In the genomic region with DNA sequence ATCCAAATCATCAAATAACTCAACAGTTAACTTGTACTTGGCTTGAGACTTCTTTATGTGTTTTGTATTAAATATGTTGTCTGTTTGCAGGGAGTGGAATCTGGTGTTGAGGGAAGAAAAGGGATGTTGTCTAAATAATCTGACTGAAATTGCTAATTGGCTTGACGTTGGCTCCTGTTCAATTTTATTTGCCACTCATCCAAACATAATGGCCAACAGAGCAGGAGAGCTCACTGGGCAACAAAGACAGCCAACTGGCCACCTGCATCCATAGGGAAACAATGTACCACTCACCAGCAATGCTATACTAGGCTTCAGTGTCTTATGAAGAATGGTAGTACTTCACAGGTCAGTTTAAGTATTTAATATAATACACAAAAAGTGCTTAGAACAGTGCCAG, we compare ENCODE assay signal across 1 cellular context.
TF ChIP-seq lines count a peak whose summit lies in the region.

No MANE protein-coding gene starts in this region.

TF ChIP-seq in K562, 482 proteins besides CTCF, POLR2A, EP300 and RAD21 (continued from another document):
- no peak for TF ChIP-seq CEBPZ (IDR thresholded peaks at IDR 0.05; ENCODE audit: borderline replicate concordance, low read depth, low read length)
